ENCODE assay signal across 1 cellular context in genomic region chr7:12092499-12093130, GRCh38.
TF ChIP-seq lines count a peak whose summit lies in the region.

No MANE protein-coding gene starts in this region.

TF ChIP-seq in H1, 55 proteins besides CTCF, POLR2A, EP300 and RAD21:
- TF ChIP-seq SP2 (IDR thresholded peaks at IDR 0.05; ENCODE audit: low read length) (no peak), SP4 (IDR thresholded peaks at IDR 0.05; ENCODE audit: low read length) (no peak), HDAC2 (IDR thresholded peaks at IDR 0.05; ENCODE audit: borderline replicate concordance in 1 of 2, low read depth in 2 of 2, low read length in 2 of 2) (no peak), YY1 (IDR thresholded peaks at IDR 0.05; ENCODE audit: low read depth, low read length) (no peak), GABPA (IDR thresholded peaks at IDR 0.05; ENCODE audit: borderline replicate concordance, insufficient read depth, low read length) (no peak), HDAC6 (IDR thresholded peaks at IDR 0.05; ENCODE audit: low read depth, low read length) (no peak), SP1 (IDR thresholded peaks at IDR 0.05; ENCODE audit: low read depth, low read length) (no peak), KDM5A (IDR thresholded peaks at IDR 0.05; ENCODE audit: low read length) (no peak), PHF8 (conservative IDR thresholded peaks at IDR 0.05; ENCODE audit: low read depth, low read length) (no peak)
